ENCODE assay signal across 24 cellular contexts in genomic region chr16:53804467-53804866, GRCh38.
"Had no signal": no experiment of that assay in that cellular context is flagged by ENCODE, and none has a peak within 500 bp of the region (broad histone marks: within the 10 kb centered on the region; RNA-seq: fewer than 3 reads in every experiment).

No MANE protein-coding gene starts in this region.

- ATAC-seq: activated naive CD8-positive, alpha-beta T cell treated with anti-CD3 and anti-CD28 coated beads, Interleukin-2, amount 50 U/mL, for 24 hours; K562 had no signal

- DNase-seq: activated CD4-positive, alpha-beta memory T cell treated with anti-CD3 and anti-CD28 coated beads for 36 hours; activated CD4-positive, alpha-beta T cell treated with anti-CD3 and anti-CD28 coated beads, Interleukin-2, amount 50 U/mL, for 1 hour; activated CD8-positive, alpha-beta memory T cell treated with anti-CD3 and anti-CD28 coated beads, Interleukin-2, amount 50 U/mL, for 48 hours; activated effector memory CD4-positive, alpha-beta T cell treated with Interleukin-2 at 50 U/mL for 16 hours; activated naive CD4-positive, alpha-beta T cell treated with anti-CD3 and anti-CD28 coated beads, Interleukin-2, amount 10 ng/mL, durations not matched to agents 7 days and 5 days; activated naive CD8-positive, alpha-beta T cell treated with anti-CD3 and anti-CD28 coated beads, Interleukin-2, amount 50 U/mL, for 24 hours; activated T-cell treated with anti-CD3 and anti-CD28 coated beads, Interleukin-2, amount 50 U/mL, for 48 hours; anterior cingulate cortex; cerebellar nuclear complex; NCI-H1092; NCI-H1436 treated with DMSO at 0.1 percent for 48 hours; NCI-H1694 treated with DMSO at 0.1 percent for 48 hours; NCI-H2029 treated with DMSO at 0.1 percent for 48 hours; NCI-H2107; NCI-H2171; NCI-H510A; NCI-H748 treated with DMSO at 0.1 percent for 48 hours; SHP77; SJCRH30; T1000 had no signal

- H3K9me3 Mint-ChIP-seq: activated naive CD4-positive, alpha-beta T cell treated with anti-CD3 and anti-CD28 coated beads, Interleukin-2, amount 10 ng/mL, durations not matched to agents 7 days and 5 days; activated naive CD8-positive, alpha-beta T cell treated with anti-CD3 and anti-CD28 coated beads, Interleukin-2, amount 50 U/mL, for 24 hours had no signal

- H3K4me1 Mint-ChIP-seq: activated naive CD4-positive, alpha-beta T cell treated with anti-CD3 and anti-CD28 coated beads, Interleukin-2, amount 10 ng/mL, durations not matched to agents 7 days and 5 days had no signal

- H3K27me3 ChIP-seq: SJCRH30 had no signal

- H3K4me3 Mint-ChIP-seq: activated CD4-positive, alpha-beta memory T cell treated with anti-CD3 and anti-CD28 coated beads for 36 hours; activated naive CD4-positive, alpha-beta T cell treated with anti-CD3 and anti-CD28 coated beads, Interleukin-2, amount 10 ng/mL, durations not matched to agents 7 days and 5 days; activated naive CD8-positive, alpha-beta T cell; activated naive CD8-positive, alpha-beta T cell treated with anti-CD3 and anti-CD28 coated beads, Interleukin-2, amount 50 U/mL, for 24 hours; brain had no signal

- H3K27me3 Mint-ChIP-seq: activated CD4-positive, alpha-beta memory T cell treated with anti-CD3 and anti-CD28 coated beads for 36 hours; activated naive CD4-positive, alpha-beta T cell treated with anti-CD3 and anti-CD28 coated beads, Interleukin-2, amount 10 ng/mL, durations not matched to agents 7 days and 5 days; activated naive CD8-positive, alpha-beta T cell; activated naive CD8-positive, alpha-beta T cell treated with anti-CD3 and anti-CD28 coated beads, Interleukin-2, amount 50 U/mL, for 24 hours; brain had no signal

- H3K27ac ChIP-seq: SJCRH30, SK-N-MC had no signal

- H3K9me3 ChIP-seq: SJCRH30 had no signal

- H3K4me3 ChIP-seq: K562, SJCRH30, SK-N-MC had no signal

- H3K4me1 ChIP-seq: SJCRH30 had no signal

- H3K27ac Mint-ChIP-seq: activated CD4-positive, alpha-beta memory T cell treated with anti-CD3 and anti-CD28 coated beads for 36 hours; activated naive CD4-positive, alpha-beta T cell treated with anti-CD3 and anti-CD28 coated beads, Interleukin-2, amount 10 ng/mL, durations not matched to agents 7 days and 5 days; activated naive CD8-positive, alpha-beta T cell; activated naive CD8-positive, alpha-beta T cell treated with anti-CD3 and anti-CD28 coated beads, Interleukin-2, amount 50 U/mL, for 24 hours; brain had no signal

- H3K36me3 ChIP-seq: SJCRH30 had no signal
